27 cellular contexts compared by ENCODE assay signal in the genomic region with DNA sequence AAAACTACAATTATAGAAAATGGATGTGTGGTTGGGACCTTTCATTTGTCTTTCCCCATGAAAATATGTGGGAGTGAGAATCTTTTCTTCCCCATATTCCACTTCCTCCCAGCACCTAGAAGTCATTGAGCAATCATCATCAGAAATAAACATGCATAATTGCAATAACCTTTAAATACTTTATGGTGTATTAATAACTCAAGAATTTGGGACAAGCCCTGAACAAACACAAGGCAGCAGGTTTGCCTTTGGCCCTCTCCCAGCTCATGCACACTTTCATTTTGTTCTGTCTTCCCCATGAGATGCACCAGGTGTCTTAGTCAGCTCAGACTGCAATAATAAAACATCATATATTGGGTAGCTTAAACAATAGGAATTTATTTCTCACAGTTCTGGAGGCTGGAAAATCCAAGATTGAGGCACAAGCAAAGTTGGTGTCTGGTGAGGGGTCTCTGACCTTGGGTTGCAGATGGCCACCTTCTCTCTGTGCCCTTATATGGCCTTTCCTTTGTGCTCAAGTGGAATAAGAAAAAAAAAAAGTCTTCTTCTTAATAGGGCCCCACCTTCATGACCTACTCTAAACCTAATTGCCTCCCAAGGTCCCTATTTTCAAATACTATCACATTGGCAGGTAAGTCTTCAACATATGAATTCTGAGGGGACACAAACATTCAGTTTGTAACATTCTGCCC. TPM values are rescaled to one million over a fixed set of nuclear protein-coding genes. Genes with fewer than 3 reads are reported as not detected.
DNase-seq lines count a peak whose midpoint lies in the region; ATAC-seq and TF ChIP-seq lines count a peak whose summit lies in the region.
"Had no signal": no experiment of that assay in that cellular context is flagged by ENCODE, and none has a peak within 500 bp of the region (broad histone marks: within the 10 kb centered on the region; RNA-seq: fewer than 3 reads in every experiment).

No MANE protein-coding gene starts in this region.

- peak overlapping the region; percentile 24 for H3K4me2 ChIP-seq in mammary epithelial cell (ENCODE audit: insufficient read depth, low read depth, low read length)

- intact Hi-C loops in MCF 10A (cut with micrococcal nuclease) (loop anchor here (2.0 to 10.0 kb wide), 2 partner anchors 36 to 208 kb away; no protein-coding TSS in a partner anchor), breast epithelium (cut with DNase I; ENCODE audit: low total_unique reads) (no loop called here), mammary epithelial cell (cut with micrococcal nuclease) (loop anchor here (2.0 to 5.0 kb wide), 2 partner anchors 212 to 295 kb away; no protein-coding TSS in a partner anchor)

- no peaks in the 10 kb centered on the region for H3K9me3 Mint-ChIP-seq in MCF 10A (ENCODE audit: unreplicated experiment)
- H3K9me3 Mint-ChIP-seq: effector memory CD8-positive, alpha-beta T cell had no signal

- ATAC-seq in HG03139 (IDR thresholded peaks at IDR 0.05; ENCODE audit: unreplicated experiment): no peak
- ATAC-seq: activated naive CD4-positive, alpha-beta T cell treated with anti-CD3 and anti-CD28 coated beads, Interleukin-2, amount 50 U/mL, for 72 hours; effector memory CD8-positive, alpha-beta T cell; WTC11 had no signal

- H3K9me3 ChIP-seq in breast epithelium: peaks cover 0 to 7% of the 10 kb centered on the region in 2 donors
- H3K9me3 ChIP-seq in mammary epithelial cell (replicated peaks; ENCODE audit: insufficient read depth, low read length): no peaks in the 10 kb centered on the region
- H3K9me3 ChIP-seq: colonic mucosa had no signal

- H3K4me1 ChIP-seq in breast epithelium (no peaks in the 10 kb centered on the region), mammary epithelial cell (ENCODE audit: insufficient read depth, low read length) (peaks cover 46% of the 10 kb centered on the region)
- H3K4me1 ChIP-seq: colonic mucosa had no signal

- no peak for TF ChIP-seq POLR2A in breast epithelium (IDR thresholded peaks at IDR 0.05)

- H3K36me3 Mint-ChIP-seq in MCF 10A (ENCODE audit: insufficient read depth, unreplicated experiment): no peaks in the 10 kb centered on the region
- H3K36me3 Mint-ChIP-seq: activated naive CD4-positive, alpha-beta T cell treated with anti-CD3 and anti-CD28 coated beads, Interleukin-2, amount 50 U/mL, for 72 hours; type B pancreatic cell had no signal

- H2AFZ ChIP-seq in mammary epithelial cell (ENCODE audit: low read depth, low read length): no peak overlapping the region

- H3K27ac ChIP-seq in breast epithelium (no peak overlapping the region), mammary epithelial cell (ENCODE audit: insufficient read depth, low read depth, low read length) (peak overlapping the region; percentile 39)
- H3K27ac ChIP-seq: colonic mucosa had no signal

- H3K4me3 ChIP-seq in breast epithelium (no peak overlapping the region), mammary epithelial cell (replicated peaks in 1 of 3; ENCODE audit: insufficient read depth in 1 of 3, low read depth in 2 of 3, low read length in 3 of 3) (no peak overlapping the region), fibroblast of the aortic adventitia (ENCODE audit: low read depth, low read length) (no peak overlapping the region), H7 (ENCODE audit: insufficient read depth, low read depth, low read length) (no peak overlapping the region)
- H3K4me3 ChIP-seq: colonic mucosa, skin epidermis had no signal

- in situ Hi-C loops in mammary epithelial cell (cut with MboI; ENCODE audit: low sequenced_read_pairs in 2 of 2): loop anchor here (10.0 to 25.0 kb wide), 2 partner anchors 418 to 420 kb away; no protein-coding TSS in a partner anchor

- H3K79me2 ChIP-seq in mammary epithelial cell (ENCODE audit: insufficient read depth, low read length): no peaks in the 10 kb centered on the region

- DNase-seq in MCF 10A (ENCODE audit: unreplicated experiment) (peak; percentile 85), breast epithelium (ENCODE audit: low spot score in 2 of 2) (no peak), mammary epithelial cell (peak; percentile 96), fibroblast of the aortic adventitia (ENCODE audit: low read depth) (peak; percentile 67), H7 (no peak), NCI-H2171 treated with DMSO at 0.1 percent for 48 hours (lab: John Stamatoyannopoulos, UW) (no peak), NCI-H2227 (lab: John Stamatoyannopoulos, UW; ENCODE audit: unreplicated experiment) (no peak)
- DNase-seq: 8988T; activated CD4-positive, alpha-beta T cell treated with anti-CD3 and anti-CD28 coated beads, Interleukin-2, amount 50 U/mL, for 1 hour; CD8-positive, alpha-beta memory T cell; colonic mucosa; effector memory CD8-positive, alpha-beta T cell; H9; head of caudate nucleus; naive B cell; NCI-H1105 treated with DMSO at 0.1 percent for 48 hours; NCI-H2029; NCI-H345; NCI-H774; SHP77 treated with DMSO at 0.1 percent for 48 hours; stimulated activated CD4-positive, alpha-beta T cell treated with anti-CD3 and anti-CD28 coated beads, Interleukin-1b, Interleukin-23, amount 100 ng/mL, for 48 hours; T-helper 9 cell had no signal

- H3K27me3 ChIP-seq in breast epithelium: no peaks in the 10 kb centered on the region
- H3K27me3 ChIP-seq in mammary epithelial cell (ENCODE audit: insufficient read depth, low read length): no peaks in the 10 kb centered on the region
- H3K27me3 ChIP-seq in H7 (ENCODE audit: control insufficient read depth, insufficient read depth, low read length): no peaks in the 10 kb centered on the region
- H3K27me3 ChIP-seq: colonic mucosa had no signal

- no peak overlapping the region for H3K4me3 Mint-ChIP-seq in MCF 10A (ENCODE audit: unreplicated experiment)
- H3K4me3 Mint-ChIP-seq: CD8-positive, alpha-beta memory T cell; effector memory CD8-positive, alpha-beta T cell; H9; type B pancreatic cell; WTC11 had no signal

- dilution Hi-C loops in mammary epithelial cell (cut with HindIII; ENCODE audit: low sequenced_read_pairs): no loop called here

- no peak overlapping the region for H3K9ac ChIP-seq in mammary epithelial cell (ENCODE audit: insufficient read depth, low read length)

- no peak for TF ChIP-seq CTCF in MCF 10A (IDR thresholded peaks at IDR 0.05; ENCODE audit: unreplicated experiment)
- TF ChIP-seq CTCF in breast epithelium (IDR thresholded peaks at IDR 0.05): no peak
- no peak for TF ChIP-seq CTCF in mammary epithelial cell (conservative IDR thresholded peaks at IDR 0.05 in 1 of 2, IDR thresholded peaks at IDR 0.05 in 1 of 2; ENCODE audit: extremely low read depth in 1 of 2, insufficient read depth in 1 of 2, low read depth in 1 of 2, low read length in 2 of 2)
- no peak for TF ChIP-seq CTCF in fibroblast of the aortic adventitia (IDR thresholded peaks at IDR 0.05; ENCODE audit: insufficient read depth, low read length)

- H3K27ac Mint-ChIP-seq in MCF 10A (ENCODE audit: low read depth, unreplicated experiment): peak overlapping the region; percentile 77
- H3K27ac Mint-ChIP-seq: activated naive CD4-positive, alpha-beta T cell treated with anti-CD3 and anti-CD28 coated beads, Interleukin-2, amount 50 U/mL, for 72 hours; effector memory CD8-positive, alpha-beta T cell; H9; naive B cell; type B pancreatic cell; WTC11 had no signal

- CTCF ChIA-PET in MCF 10A (lab: Yijun Ruan, JAX) (interaction anchor here (0.6 to 2.0 kb wide), 7 partner anchors 9 to 1961 kb away, joined by 3 to 15 read pairs (median 4); no protein-coding TSS in a partner anchor), mammary epithelial cell (lab: Charles Lee; ENCODE audit: low non-redundant PET) (no interaction called here)

- no peaks in the 10 kb centered on the region for H4K20me1 ChIP-seq in mammary epithelial cell (ENCODE audit: insufficient read depth, low read length)

- no peaks in the 10 kb centered on the region for H3K27me3 Mint-ChIP-seq in MCF 10A (ENCODE audit: insufficient read depth, unreplicated experiment)
- H3K27me3 Mint-ChIP-seq: type B pancreatic cell had no signal

- POLR2A ChIA-PET in MCF 10A (lab: Yijun Ruan, JAX): interaction anchor here (0.6 to 2.9 kb wide), 8 partner anchors 10 to 421 kb away, joined by 3 to 12 read pairs (median 4); a partner anchor contains a TSS

- BruUV-seq in MCF 10A (replicated peaks; lab: Mats Ljungman, UMichigan): no TSS peak
- BruUV-seq in mammary epithelial cell (replicated peaks; lab: Mats Ljungman, UMichigan): no TSS peak

- H3K4me1 Mint-ChIP-seq in MCF 10A (ENCODE audit: insufficient read depth, unreplicated experiment): peaks cover 42% of the 10 kb centered on the region
- H3K4me1 Mint-ChIP-seq: CD8-positive, alpha-beta memory T cell; naive B cell had no signal

- no peaks in the 10 kb centered on the region for H3K36me3 ChIP-seq in breast epithelium
- H3K36me3 ChIP-seq in mammary epithelial cell (ENCODE audit: insufficient read depth, low read length): no peaks in the 10 kb centered on the region
- H3K36me3 ChIP-seq in H7 (replicated peaks; ENCODE audit: control insufficient read depth, insufficient read depth, low read length): no peaks in the 10 kb centered on the region
- H3K36me3 ChIP-seq: colonic mucosa had no signal

RNA-seq across cellular contexts. Expression of a gene that starts 34.7 kb away (rescaled TPM):
- total RNA-seq in MCF 10A (2022) (33.9 and 37.1 TPM in 2 replicates), breast epithelium (10 to 100 TPM; 21.0 to 32.2 (median 26.9) TPM), mammary epithelial cell (10 to 100 TPM; 33.9 to 53.5 TPM), fibroblast of the aortic adventitia (ENCODE audit: low replicate concordance) (20.9 and 38.2 TPM in 2 replicates)
- 12.7 TPM for polyA plus RNA-seq in mammary epithelial cell
- polyA minus RNA-seq in mammary epithelial cell: 20.8 TPM
- total RNA-seq in H7 (2014; rRNA removed; shearing (Covaris generic)): 24.9 and 34.3 TPM in 2 replicates

Comparison
In these comparisons a context has a peak if more than half of its experiments do, and no peak if none do; other contexts are left out.
1. DNase-seq: peak in MCF 10A (single experiment), mammary epithelial cell (single experiment) and fibroblast of the aortic adventitia (single experiment); none in breast epithelium (0 of 2), H7 (single experiment), NCI-H2171 treated with DMSO at 0.1 percent for 48 hours (single experiment) and NCI-H2227 (single experiment).